ENCODE assay signal across 15 cellular contexts in genomic region chr13:113616281-113616906, GRCh38. TPM values are rescaled to one million over a fixed set of nuclear protein-coding genes. Genes with fewer than 3 reads are reported as not detected.
DNase-seq lines count a peak whose midpoint lies in the region; FAIRE-seq and TF ChIP-seq lines count a peak whose summit lies in the region.
"Had no signal": no experiment of that assay in that cellular context is flagged by ENCODE, and none has a peak within 500 bp of the region (broad histone marks: within the 10 kb centered on the region; RNA-seq: fewer than 3 reads in every experiment).

No MANE protein-coding gene starts in this region.

- no peak overlapping the region for H3K23ac ChIP-seq in H1 (ENCODE audit: insufficient read length)

- no peak for DNase-seq in AG04450 (ENCODE audit: low read depth, low spot score)
- DNase-seq in MV-4-11 (lab: John Stamatoyannopoulos, UW) = peak; percentile 90
- no peak for DNase-seq in H1 (ENCODE audit: low read depth in 1 of 2, low spot score in 2 of 2)
- DNase-seq in mucosa of gallbladder (ENCODE audit: low spot score) = peak; percentile 30
- no peak for DNase-seq in smooth muscle cell (lab: John Stamatoyannopoulos, UW; ENCODE audit: unreplicated experiment)
- DNase-seq in pons (ENCODE audit: low spot score) = no peak
- no peak for DNase-seq in kidney tubule cell (ENCODE audit: low spot score)
- DNase-seq in activated T-helper 2 cell treated with anti-CD3 and anti-CD28 coated beads, Interferon-gamma antibody, Interleukin-2, Interleukin-4, amounts not matched to agents 10 μg/mL and 5 μg/mL and 100 μg/mL, durations not matched to agents 14 hours and 24 hours and 36 hours (ENCODE audit: low spot score) = no peak
- DNase-seq: activated CD4-positive, alpha-beta T cell treated with anti-CD3 and anti-CD28 coated beads for 1 hour; activated T-cell treated with anti-CD3 and anti-CD28 coated beads, Interleukin-2, amount 50 U/mL, for 72 hours; SW 1271 had no signal

- H3K36me3 ChIP-seq in H1 (ENCODE audit: control insufficient read depth in 2 of 4, insufficient read depth in 4 of 4, low read length in 3 of 4) = peaks cover 0 to 10% (median 1%) of the 10 kb centered on the region in 4 experiments; a peak in 4 of 8 replicates
- H3K36me3 ChIP-seq in smooth muscle cell (ENCODE audit: low read depth) = no peaks in the 10 kb centered on the region
- H3K36me3 ChIP-seq: breast epithelium had no signal

- peak overlapping the region; percentile 13 for H2BK5ac ChIP-seq in H1 (ENCODE audit: low read depth, low read length)

- H2AFZ ChIP-seq in H1 (ENCODE audit: low read length) = no peak overlapping the region
- no peak overlapping the region for H2AFZ ChIP-seq in smooth muscle cell (ENCODE audit: low read depth)

- H2AK5ac ChIP-seq in H1 (ENCODE audit: low read depth, low read length) = no peak overlapping the region

- no peak overlapping the region for H2BK12ac ChIP-seq in H1 (ENCODE audit: low read depth, low read length)

- H3K79me1 ChIP-seq in H1 (ENCODE audit: low read depth, low read length) = peaks cover 27% of the 10 kb centered on the region

- H2BK120ac ChIP-seq in H1 (replicated peaks; ENCODE audit: low read depth, low read length) = no peak overlapping the region

- H4K91ac ChIP-seq in H1 (replicated peaks; ENCODE audit: insufficient read length, low read length) = peak overlapping the region; percentile 1

- H3K27me3 Mint-ChIP-seq in activated T-helper 2 cell treated with anti-CD3 and anti-CD28 coated beads, Interferon-gamma antibody, Interleukin-2, Interleukin-4, amounts not matched to agents 10 μg/mL and 5 μg/mL and 100 μg/mL, durations not matched to agents 14 hours and 24 hours and 36 hours (ENCODE audit: low read depth) = no peaks in the 10 kb centered on the region

- CTCF ChIA-PET in AG04450 (lab: Charles Lee) (no interaction called here), H1 (lab: Charles Lee; ENCODE audit: partially characterized antibody) (interaction anchor here (0.7 to 2.0 kb wide), 9 partner anchors 13 to 289 kb away, joined by 3 to 6 read pairs (median 4); no protein-coding TSS in a partner anchor)

- peak overlapping the region; percentile 32 for H4K5ac ChIP-seq in H1 (ENCODE audit: insufficient read length, low read depth, low read length)

- H3K18ac ChIP-seq in H1 (ENCODE audit: extremely low read depth, low read length) = peak overlapping the region; percentile 20; the same call in 1 of the 2 replicates

- H3K9me3 ChIP-seq in AG04450 (ENCODE audit: control insufficient read depth, insufficient read depth, low read length) = no peaks in the 10 kb centered on the region; the same call in 1 of the 2 replicates
- H3K9me3 ChIP-seq in H1 (ENCODE audit: insufficient read depth in 2 of 2, low read depth in 1 of 2, low read length in 1 of 2) = no peaks in the 10 kb centered on the region
- no peaks in the 10 kb centered on the region for H3K9me3 ChIP-seq in smooth muscle cell (replicated peaks; ENCODE audit: low read depth)
- H3K9me3 ChIP-seq: breast epithelium had no signal

- H3K4me1 ChIP-seq in H1 (replicated peaks in 1 of 4; ENCODE audit: control insufficient read depth in 3 of 4, insufficient read depth in 4 of 4, low read length in 3 of 4) (peaks cover 5 to 14% (median 12%) of the 10 kb centered on the region in 4 experiments; a peak in 6 of 7 replicates), smooth muscle cell (ENCODE audit: low read depth) (peaks cover 10% of the 10 kb centered on the region)
- H3K4me1 ChIP-seq: breast epithelium had no signal

- TF ChIP-seq EP300 in H1 (IDR thresholded peaks at IDR 0.05; ENCODE audit: borderline replicate concordance in 1 of 2, low read depth in 2 of 2, low read length in 2 of 2) = no peak

- TF ChIP-seq CTCF in AG04450 (IDR thresholded peaks at IDR 0.05; ENCODE audit: low read depth, low read length) = no peak
- no peak for TF ChIP-seq CTCF in H1 (IDR thresholded peaks at IDR 0.05; ENCODE audit: control extremely low read depth in 1 of 3, insufficient read depth in 1 of 3, low read depth in 1 of 3, low read length in 3 of 3)
- no peak for TF ChIP-seq CTCF in smooth muscle cell (IDR thresholded peaks at IDR 0.05; ENCODE audit: borderline replicate concordance, insufficient read depth, poor library complexity, severe bottlenecking)

- no peak overlapping the region for H3K56ac ChIP-seq in H1 (replicated peaks; ENCODE audit: insufficient read length, low read depth, low read length)

- H3K4ac ChIP-seq in H1 (replicated peaks; ENCODE audit: insufficient read length, low read depth, low read length) = peak overlapping the region; percentile 2

- WGBS in H1 (ENCODE audit: extremely low coverage in 1 of 2, insufficient coverage in 1 of 2, insufficient read length in 1 of 2, insufficient replicate concordance in 2 of 2, low coverage in 1 of 2, low lambda C conversion rate in 2 of 2, missing lambda C conversion rate in 1 of 2), 2 experiments = 84% methylated on average over 20 of the region's 20 CpGs; no CpG with 5 or more reads in 1 of the 2 experiments
- WGBS in smooth muscle cell (ENCODE audit: low lambda C conversion rate) = 90% methylated on average over 20 of the region's 20 CpGs

- FAIRE-seq in H1 (lab: Jason Lieb, UNC) = no peak
- FAIRE-seq: GM12891, GM19239 had no signal

- H3K79me2 ChIP-seq in H1 (ENCODE audit: control insufficient read depth in 1 of 2, insufficient read depth in 2 of 2, low read length in 2 of 2) (peaks cover 7 to 48% of the 10 kb centered on the region in 2 experiments), smooth muscle cell (ENCODE audit: low read depth) (peaks cover 20% of the 10 kb centered on the region)

- H3K4me1 Mint-ChIP-seq in activated T-helper 2 cell treated with anti-CD3 and anti-CD28 coated beads, Interferon-gamma antibody, Interleukin-2, Interleukin-4, amounts not matched to agents 10 μg/mL and 5 μg/mL and 100 μg/mL, durations not matched to agents 14 hours and 24 hours and 36 hours (ENCODE audit: low read depth) = peaks cover 2% of the 10 kb centered on the region

- H3K27ac ChIP-seq in AG04450 (ENCODE audit: low read depth, low read length) (peak overlapping the region; percentile 4), H1 (ENCODE audit: low read depth, low read length) (peak overlapping the region; percentile 65; the same call in 1 of the 2 replicates), smooth muscle cell (ENCODE audit: low read depth) (no peak overlapping the region)
- H3K27ac ChIP-seq: breast epithelium had no signal

- POLR2A ChIA-PET in AG04450 (lab: Yijun Ruan, JAX) (interaction anchor here (1.0 kb wide), 1 partner anchor 10 kb away, joined by 4 read pairs; no protein-coding TSS in a partner anchor), H1 (lab: Charles Lee; ENCODE audit: partially characterized antibody) (interaction anchor here (0.6 to 1.0 kb wide), 3 partner anchors 13 to 484 kb away, joined by 3 read pairs; no protein-coding TSS in a partner anchor)

- H3F3A ChIP-seq in smooth muscle cell (ENCODE audit: low read depth) = no peaks in the 10 kb centered on the region

- no peak overlapping the region for H3K14ac ChIP-seq in H1 (ENCODE audit: insufficient read length)

- H3K27ac Mint-ChIP-seq in activated T-helper 2 cell treated with anti-CD3 and anti-CD28 coated beads, Interferon-gamma antibody, Interleukin-2, Interleukin-4, amounts not matched to agents 10 μg/mL and 5 μg/mL and 100 μg/mL, durations not matched to agents 14 hours and 24 hours and 36 hours = no peak overlapping the region
- H3K27ac Mint-ChIP-seq: activated T-cell treated with anti-CD3 and anti-CD28 coated beads, Interleukin-2, amount 50 U/mL, for 72 hours had no signal

- H3K23me2 ChIP-seq in H1 (ENCODE audit: low read depth, low read length) = peaks cover 8% of the 10 kb centered on the region

- no peak overlapping the region for H2BK20ac ChIP-seq in H1 (ENCODE audit: low read length)

- no peaks in the 10 kb centered on the region for H3K9me3 Mint-ChIP-seq in activated T-helper 2 cell treated with anti-CD3 and anti-CD28 coated beads, Interferon-gamma antibody, Interleukin-2, Interleukin-4, amounts not matched to agents 10 μg/mL and 5 μg/mL and 100 μg/mL, durations not matched to agents 14 hours and 24 hours and 36 hours
- H3K9me3 Mint-ChIP-seq: activated T-cell treated with anti-CD3 and anti-CD28 coated beads, Interleukin-2, amount 50 U/mL, for 72 hours had no signal

- H2BK15ac ChIP-seq in H1 (ENCODE audit: low read length) = no peak overlapping the region

- no peak overlapping the region for H3K4me3 Mint-ChIP-seq in activated T-helper 2 cell treated with anti-CD3 and anti-CD28 coated beads, Interferon-gamma antibody, Interleukin-2, Interleukin-4, amounts not matched to agents 10 μg/mL and 5 μg/mL and 100 μg/mL, durations not matched to agents 14 hours and 24 hours and 36 hours (ENCODE audit: low read depth)
- H3K4me3 Mint-ChIP-seq: activated T-cell treated with anti-CD3 and anti-CD28 coated beads, Interleukin-2, amount 50 U/mL, for 72 hours had no signal

- intact Hi-C loops in activated T-helper 2 cell treated with anti-CD3 and anti-CD28 coated beads, Interferon-gamma antibody, Interleukin-2, Interleukin-4, amounts not matched to agents 10 μg/mL and 5 μg/mL and 100 μg/mL, durations not matched to agents 14 hours and 24 hours and 36 hours (cut with micrococcal nuclease) = no loop called here

- peaks cover 27% of the 10 kb centered on the region for H3K36me3 Mint-ChIP-seq in activated T-helper 2 cell treated with anti-CD3 and anti-CD28 coated beads, Interferon-gamma antibody, Interleukin-2, Interleukin-4, amounts not matched to agents 10 μg/mL and 5 μg/mL and 100 μg/mL, durations not matched to agents 14 hours and 24 hours and 36 hours (ENCODE audit: low read depth)

- no peak overlapping the region for H4K8ac ChIP-seq in H1 (ENCODE audit: extremely low read depth, insufficient read depth, low read length)

- peaks cover 0 to 14% of the 10 kb centered on the region in 2 experiments for H4K20me1 ChIP-seq in H1 (replicated peaks in 1 of 2; ENCODE audit: control insufficient read depth in 1 of 2, insufficient read depth in 2 of 2, low read length in 2 of 2)
- H4K20me1 ChIP-seq in smooth muscle cell (ENCODE audit: low read depth) = peaks cover 90% of the 10 kb centered on the region

- TF ChIP-seq RAD21 in H1 (IDR thresholded peaks at IDR 0.05 in 1 of 2, conservative IDR thresholded peaks at IDR 0.05 in 1 of 2; ENCODE audit: low read depth in 2 of 2, low read length in 2 of 2) = no peak

- no peak for TF ChIP-seq POLR2A in H1 (IDR thresholded peaks at IDR 0.05; ENCODE audit: control extremely low read depth in 1 of 2, low read depth in 2 of 2, low read length in 2 of 2)

- no peaks in the 10 kb centered on the region for H3K27me3 ChIP-seq in AG04450 (ENCODE audit: control insufficient read depth, insufficient read depth, low read length)
- H3K27me3 ChIP-seq in H1 (replicated peaks in 1 of 4; ENCODE audit: control insufficient read depth in 3 of 4, extremely low read depth in 1 of 4, insufficient read depth in 3 of 4, low read length in 3 of 4) = no peaks in the 10 kb centered on the region; a peak in 1 of 7 replicates
- H3K27me3 ChIP-seq in smooth muscle cell (ENCODE audit: low read depth) = no peaks in the 10 kb centered on the region
- H3K27me3 ChIP-seq: breast epithelium had no signal

- H3K4me2 ChIP-seq in H1 (ENCODE audit: insufficient read depth in 1 of 2, low read depth in 2 of 2, low read length in 2 of 2) (peak overlapping the region; percentile 26 to 40; a peak in 1 of 4 replicates), smooth muscle cell (no peak overlapping the region)

- H3K4me3 ChIP-seq in AG04450 (ENCODE audit: low read depth, low read length) (no peak overlapping the region), H1 (ENCODE audit: extremely low read depth in 1 of 4, insufficient read depth in 2 of 4, low read depth in 3 of 4, low read length in 4 of 4) (no peak overlapping the region), smooth muscle cell (no peak overlapping the region)
- H3K4me3 ChIP-seq: breast epithelium had no signal

- peak overlapping the region in 1 of 4 experiments; percentile 44; a peak in 3 of 7 replicates for H3K9ac ChIP-seq in H1 (replicated peaks in 1 of 4; ENCODE audit: extremely low read depth in 1 of 4, low read depth in 3 of 4, low read length in 3 of 4)
- no peak overlapping the region for H3K9ac ChIP-seq in smooth muscle cell (ENCODE audit: low read depth)

RNA-seq across cellular contexts. Expression of gene TFDP1, which starts 31.8 kb away (rescaled TPM):
- polyA plus RNA-seq in AG04450 (2011; rRNA removed) (67.8 and 79.7 TPM in 2 replicates), H1 (2011; rRNA removed) (35.5 and 43.6 TPM in 2 replicates), smooth muscle cell (38.5 and 52.8 TPM in 2 replicates)
- polyA minus RNA-seq in AG04450 (2011; rRNA and poly(A)+ RNA removed) = 55.5 and 59.6 TPM in 2 replicates
- total RNA-seq in H1 (2021; fragmentation: NEBNext Ultra II Directional; extraction: Animal tissue kit (Norgen Biotek cat#: 25700)) = 81.9 and 84.8 TPM in 2 replicates
- 51.7 TPM for polyA plus RNA-seq in H1 (2011; cell fraction: cytosol; rRNA removed)
- polyA plus RNA-seq in H1 (2011; cell fraction: nucleus; rRNA removed) = 54.2 TPM
- 68.2 to 75.6 TPM (median 71.3 TPM) in 4 replicates for polyA plus RNA-seq in H1 (2012, experiment 1 of 2)
- 27.7 TPM for polyA plus RNA-seq in H1 (2012, experiment 2 of 2)
- 54.0 TPM for polyA plus RNA-seq in H1 (2013, experiment 1 of 2)
- polyA plus RNA-seq in H1 (2013, experiment 2 of 2) = 54.0 TPM
- 51.8 and 52.5 TPM in 2 replicates for polyA minus RNA-seq in H1 (2011; rRNA and poly(A)+ RNA removed)
- polyA minus RNA-seq in H1 (2011; cell fraction: cytosol; rRNA and poly(A)+ RNA removed) = 33.2 TPM
- 26.5 TPM for polyA minus RNA-seq in H1 (2011; cell fraction: nucleus; rRNA and poly(A)+ RNA removed)
- total RNA-seq in mucosa of gallbladder (53.4 TPM), smooth muscle cell (46.1 and 53.6 TPM in 2 replicates)
- 164 and 177 TPM in 2 replicates for total RNA-seq in activated T-helper 2 cell treated with anti-CD3 and anti-CD28 coated beads, Interferon-gamma antibody, Interleukin-2, Interleukin-4, amounts not matched to agents 10 μg/mL and 5 μg/mL and 100 μg/mL, durations not matched to agents 14 hours and 24 hours and 36 hours

RNA-seq across cellular contexts. Expression of gene ATP4B, which starts 41.6 kb away (rescaled TPM):
- polyA plus RNA-seq in AG04450 (2011; rRNA removed) (not detected in 2 replicates), H1 (2011; rRNA removed) (0.05 TPM in 1 of 2 replicates, not detected in the other), smooth muscle cell (not detected in 2 replicates)
- not detected in 2 replicates for polyA minus RNA-seq in AG04450 (2011; rRNA and poly(A)+ RNA removed)
- total RNA-seq in H1 (2021; fragmentation: NEBNext Ultra II Directional; extraction: Animal tissue kit (Norgen Biotek cat#: 25700)) = not detected in 2 replicates
- not detected for polyA plus RNA-seq in H1 (2011; cell fraction: cytosol; rRNA removed)
- polyA plus RNA-seq in H1 (2011; cell fraction: nucleus; rRNA removed) = 0.07 TPM
- polyA plus RNA-seq in H1 (2012, experiment 1 of 2) = not detected in 4 replicates
- polyA plus RNA-seq in H1 (2012, experiment 2 of 2) = not detected
- polyA plus RNA-seq in H1 (2013, experiment 1 of 2) = not detected
- not detected for polyA plus RNA-seq in H1 (2013, experiment 2 of 2)
- not detected in 2 replicates for polyA minus RNA-seq in H1 (2011; rRNA and poly(A)+ RNA removed)
- polyA minus RNA-seq in H1 (2011; cell fraction: cytosol; rRNA and poly(A)+ RNA removed) = not detected
- not detected for polyA minus RNA-seq in H1 (2011; cell fraction: nucleus; rRNA and poly(A)+ RNA removed)
- total RNA-seq in mucosa of gallbladder (not detected), smooth muscle cell (not detected in 2 replicates)
- not detected in 2 replicates for total RNA-seq in activated T-helper 2 cell treated with anti-CD3 and anti-CD28 coated beads, Interferon-gamma antibody, Interleukin-2, Interleukin-4, amounts not matched to agents 10 μg/mL and 5 μg/mL and 100 μg/mL, durations not matched to agents 14 hours and 24 hours and 36 hours
- total RNA-seq: activated T-cell treated with anti-CD3 and anti-CD28 coated beads, Interleukin-2, amount 50 U/mL, for 72 hours; breast epithelium had no signal

RNA-seq across cellular contexts. Expression of gene GRK1, which starts 50.6 kb away (rescaled TPM):
- not detected in 2 replicates for polyA plus RNA-seq in AG04450 (2011; rRNA removed)
- polyA minus RNA-seq in AG04450 (2011; rRNA and poly(A)+ RNA removed) = not detected in 2 replicates
- 0.21 TPM in 1 of 2 replicates, not detected in the other for total RNA-seq in H1 (2021; fragmentation: NEBNext Ultra II Directional; extraction: Animal tissue kit (Norgen Biotek cat#: 25700))
- polyA plus RNA-seq in H1 (2011; rRNA removed) = 0.12 and 0.16 TPM in 2 replicates
- 0.12 TPM for polyA plus RNA-seq in H1 (2011; cell fraction: cytosol; rRNA removed)
- 0.26 TPM for polyA plus RNA-seq in H1 (2011; cell fraction: nucleus; rRNA removed)
- 0.13 TPM in 2 of 4 replicates, not detected in the others for polyA plus RNA-seq in H1 (2012, experiment 1 of 2)
- 0.07 TPM for polyA plus RNA-seq in H1 (2012, experiment 2 of 2)
- not detected for polyA plus RNA-seq in H1 (2013, experiment 1 of 2)
- not detected for polyA plus RNA-seq in H1 (2013, experiment 2 of 2)
- polyA minus RNA-seq in H1 (2011; rRNA and poly(A)+ RNA removed) = 0.06 and 0.10 TPM in 2 replicates
- not detected for polyA minus RNA-seq in H1 (2011; cell fraction: cytosol; rRNA and poly(A)+ RNA removed)
- not detected for polyA minus RNA-seq in H1 (2011; cell fraction: nucleus; rRNA and poly(A)+ RNA removed)
- not detected for total RNA-seq in mucosa of gallbladder
- total RNA-seq in smooth muscle cell = not detected in 2 replicates
- not detected in 2 replicates for polyA plus RNA-seq in smooth muscle cell
- total RNA-seq in activated T-helper 2 cell treated with anti-CD3 and anti-CD28 coated beads, Interferon-gamma antibody, Interleukin-2, Interleukin-4, amounts not matched to agents 10 μg/mL and 5 μg/mL and 100 μg/mL, durations not matched to agents 14 hours and 24 hours and 36 hours = 0.09 and 0.11 TPM in 2 replicates
- total RNA-seq: breast epithelium had no signal
- polyA plus RNA-seq: esophagus had no signal

Comparison
In these comparisons a context has a peak if more than half of its experiments do, and no peak if none do; other contexts are left out.
1. DNase-seq: peak in MV-4-11 (single experiment) and mucosa of gallbladder (single experiment); none in AG04450 (single experiment), H1 (0 of 2), smooth muscle cell (single experiment), pons (single experiment), kidney tubule cell (single experiment) and activated T-helper 2 cell treated with anti-CD3 and anti-CD28 coated beads, Interferon-gamma antibody, Interleukin-2, Interleukin-4, amounts not matched to agents 10 μg/mL and 5 μg/mL and 100 μg/mL, durations not matched to agents 14 hours and 24 hours and 36 hours (single experiment).